2 cellular contexts compared by ENCODE assay signal in genomic region chr1:183702813-183703198, GRCh38.
TF ChIP-seq lines count a peak whose summit lies in the region.

No MANE protein-coding gene starts in this region.

TF ChIP-seq in HCT116, 20 proteins besides CTCF, POLR2A, EP300 and RAD21:
- no peak for TF ChIP-seq YY1 (IDR thresholded peaks at IDR 0.05; ENCODE audit: extremely low read depth, insufficient replicate concordance, low read depth, low read length)
- TF ChIP-seq EZH2phosphoT487 (IDR thresholded peaks at IDR 0.05; ENCODE audit: borderline replicate concordance), result no peak
- no peak for TF ChIP-seq CBX3 (IDR thresholded peaks at IDR 0.05; ENCODE audit: low read depth)
- TF ChIP-seq SIN3A (IDR thresholded peaks at IDR 0.05; ENCODE audit: low read depth), result no peak
- no peak for TF ChIP-seq EGR1 (IDR thresholded peaks at IDR 0.05; ENCODE audit: low read depth)
- no peak for TF ChIP-seq FOSL1 (IDR thresholded peaks at IDR 0.05; ENCODE audit: low read depth)
- TF ChIP-seq SP1 (IDR thresholded peaks at IDR 0.05; ENCODE audit: low read depth), result no peak
- TF ChIP-seq ZNF274 (IDR thresholded peaks at IDR 0.05; ENCODE audit: low read depth, low read length), result no peak
- no peak for TF ChIP-seq ZFX (IDR thresholded peaks at IDR 0.05)
- no peak for TF ChIP-seq CEBPB (IDR thresholded peaks at IDR 0.05; ENCODE audit: low read depth)
- no peak for TF ChIP-seq TCF7L2 (IDR thresholded peaks at IDR 0.05; ENCODE audit: borderline replicate concordance, extremely low read depth, insufficient read depth, insufficient read length)
- no peak for TF ChIP-seq REST (IDR thresholded peaks at IDR 0.05; ENCODE audit: low read depth)
- no peak for TF ChIP-seq ELF1 (IDR thresholded peaks at IDR 0.05; ENCODE audit: borderline replicate concordance, low read depth)
- no peak for TF ChIP-seq ATF3 (IDR thresholded peaks at IDR 0.05)
- TF ChIP-seq POLR2AphosphoS5 (IDR thresholded peaks at IDR 0.05; ENCODE audit: low read depth, low read length), result no peak
- no peak for TF ChIP-seq EZH2 (IDR thresholded peaks at IDR 0.05)
- TF ChIP-seq SRF (IDR thresholded peaks at IDR 0.05; ENCODE audit: low read depth), result no peak
- no peak for TF ChIP-seq MAX (IDR thresholded peaks at IDR 0.05)
- no peak for TF ChIP-seq ZBTB33 (IDR thresholded peaks at IDR 0.05; ENCODE audit: extremely low read depth, insufficient replicate concordance, low read length)
TF ChIP-seq in HCT116: peak in this region for 0.

TF ChIP-seq in K562, 482 proteins besides CTCF, POLR2A, EP300 and RAD21 (continues in another document):
- TF ChIP-seq FUS (optimal IDR thresholded peaks at IDR 0.05; ENCODE audit: low read depth, low read length), result no peak
- TF ChIP-seq SPI1 (IDR thresholded peaks at IDR 0.05; ENCODE audit: borderline replicate concordance, low read depth, low read length), result peak; percentile 48; the same call in 1 of the 2 replicates
- TF ChIP-seq ZNF263 (CRISPR knock-in tag; IDR thresholded peaks at IDR 0.05; ENCODE audit: borderline replicate concordance), result no peak
- TF ChIP-seq ZKSCAN1 (IDR thresholded peaks at IDR 0.05; ENCODE audit: low read depth, low read length), result no peak
- peak in 1 of 2 experiments; percentile 32; a peak in 1 of 4 replicates for TF ChIP-seq TRIM24 (IDR thresholded peaks at IDR 0.05)
- TF ChIP-seq TEAD4 (IDR thresholded peaks at IDR 0.05; ENCODE audit: low read length), result no peak
- no peak for TF ChIP-seq TEAD4 (CRISPR knock-in tag; IDR thresholded peaks at IDR 0.05; ENCODE audit: borderline replicate concordance)
- peak in 1 of 3 experiments; percentile 35 for TF ChIP-seq YY1 (IDR thresholded peaks at IDR 0.05; ENCODE audit: borderline replicate concordance in 1 of 3, control insufficient read depth in 1 of 3, extremely low read depth in 1 of 3, insufficient read depth in 3 of 3, insufficient read length in 1 of 3, insufficient replicate concordance in 2 of 3, low read depth in 1 of 3, low read length in 2 of 3)
- TF ChIP-seq FOXO4 (CRISPR knock-in tag; IDR thresholded peaks at IDR 0.05), result no peak
- peak; percentile 42; the same call in 1 of the 2 replicates for TF ChIP-seq DMBX1 (CRISPR knock-in tag; IDR thresholded peaks at IDR 0.05; ENCODE audit: borderline replicate concordance)
- no peak for TF ChIP-seq MGA (IDR thresholded peaks at IDR 0.05)
- TF ChIP-seq MTF1 (CRISPR knock-in tag; IDR thresholded peaks at IDR 0.05; ENCODE audit: borderline replicate concordance), result no peak
- no peak for TF ChIP-seq TEAD2 (tag; IDR thresholded peaks at IDR 0.05)
- no peak for TF ChIP-seq MLLT1 (IDR thresholded peaks at IDR 0.05)
- no peak for TF ChIP-seq RNF2 (IDR thresholded peaks at IDR 0.05)
- TF ChIP-seq GABPA (tag; conservative IDR thresholded peaks at IDR 0.05; ENCODE audit: low read depth), result peak; percentile 63; the same call in 1 of the 2 replicates
- TF ChIP-seq BDP1 (IDR thresholded peaks at IDR 0.05; ENCODE audit: insufficient read depth, insufficient read length), result no peak
- no peak for TF ChIP-seq ZNF668 (CRISPR knock-in tag; IDR thresholded peaks at IDR 0.05)
- TF ChIP-seq RBFOX2 (IDR thresholded peaks at IDR 0.05; ENCODE audit: low read depth, low read length), result no peak
- no peak for TF ChIP-seq ZBTB2 (IDR thresholded peaks at IDR 0.05)
- TF ChIP-seq NCOA2 (IDR thresholded peaks at IDR 0.05; ENCODE audit: partially characterized antibody in 2 of 2), result no peak
- TF ChIP-seq ARID3A (IDR thresholded peaks at IDR 0.05; ENCODE audit: borderline replicate concordance, low read depth, low read length), result no peak
- TF ChIP-seq ATF4 (CRISPR knock-in tag; IDR thresholded peaks at IDR 0.05), result no peak
- no peak for TF ChIP-seq NR2F6 (CRISPR knock-in tag; IDR thresholded peaks at IDR 0.05)
- no peak for TF ChIP-seq HLTF (IDR thresholded peaks at IDR 0.05)
- TF ChIP-seq TFAP4 (CRISPR knock-in tag; IDR thresholded peaks at IDR 0.05; ENCODE audit: borderline replicate concordance), result no peak
- TF ChIP-seq ZNF175 (CRISPR knock-in tag; IDR thresholded peaks at IDR 0.05; ENCODE audit: low read depth), result 0 out of 2 replicates have a peak, but pooled peaks have one; percentile 56
- TF ChIP-seq ZC3H4 (CRISPR knock-in tag; IDR thresholded peaks at IDR 0.05; ENCODE audit: borderline replicate concordance), result no peak
- no peak for TF ChIP-seq ZNF347 (CRISPR knock-in tag; IDR thresholded peaks at IDR 0.05; ENCODE audit: low read depth)
- TF ChIP-seq ZNF174 (CRISPR knock-in tag; IDR thresholded peaks at IDR 0.05), result no peak
- peak; percentile 26; the same call in 1 of the 2 replicates for TF ChIP-seq EHMT2 (IDR thresholded peaks at IDR 0.05)
- TF ChIP-seq CEBPG (CRISPR knock-in tag; IDR thresholded peaks at IDR 0.05), result no peak
- TF ChIP-seq CEBPG (tag; conservative IDR thresholded peaks at IDR 0.05 in 1 of 2, IDR thresholded peaks at IDR 0.05 in 1 of 2), result peak in 1 of 2 experiments; percentile 44; a peak in 1 of 4 replicates
- TF ChIP-seq ETV1 (tag; conservative IDR thresholded peaks at IDR 0.05; ENCODE audit: low read depth), result 0 out of 2 replicates have a peak, but pooled peaks have one; percentile 47
- no peak for TF ChIP-seq NCOA6 (IDR thresholded peaks at IDR 0.05)
